Comparison of ENCODE assay signal across 21 cellular contexts in the genomic region with DNA sequence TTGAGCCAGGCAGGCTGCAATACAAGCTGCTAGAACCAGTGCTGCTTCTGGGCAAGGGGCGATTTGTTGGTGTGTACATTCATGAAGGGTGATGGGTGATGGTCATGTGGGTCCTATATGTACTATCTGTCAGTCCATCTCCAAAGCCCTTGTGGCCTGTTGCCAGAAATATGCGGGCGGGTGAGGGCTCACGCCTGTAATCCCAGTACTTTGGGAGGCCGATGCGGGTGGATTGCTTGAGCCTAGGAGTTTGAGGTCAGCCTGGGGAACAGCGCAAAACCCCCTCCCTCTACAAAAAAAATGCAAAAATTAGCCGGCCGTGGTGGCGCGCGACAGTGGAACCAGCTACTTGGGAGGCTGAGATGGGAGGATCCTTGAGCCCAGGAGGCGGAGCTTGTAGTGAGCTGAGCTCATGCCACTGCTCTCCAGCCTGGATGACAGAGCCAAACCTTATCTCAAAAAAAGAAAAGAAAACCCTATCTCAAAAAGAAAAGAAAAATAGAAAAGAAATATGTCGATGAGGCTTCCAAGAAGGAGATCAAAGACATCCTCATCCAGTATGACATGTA.
"Had no signal": no experiment of that assay in that cellular context is flagged by ENCODE, and none has a peak within 500 bp of the region (broad histone marks: within the 10 kb centered on the region; RNA-seq: fewer than 3 reads in every experiment).

No MANE protein-coding gene starts in this region.

- H3K27me3 ChIP-seq: colonic mucosa, esophagus squamous epithelium, gastrocnemius medialis, heart right ventricle, left lung had no signal

- H3K36me3 ChIP-seq: colonic mucosa, esophagus squamous epithelium, gastrocnemius medialis, heart right ventricle, left lung, lower lobe of right lung had no signal

- H3K27ac ChIP-seq: colonic mucosa, epithelial cell of prostate, esophagus squamous epithelium, gastrocnemius medialis, heart right ventricle, left lung, lower lobe of right lung had no signal

- DNase-seq: colonic mucosa; cortex of kidney; effector CD8-positive, alpha-beta T cell; effector memory CD8-positive, alpha-beta T cell; endodermal cell; erythroblast; esophagus squamous epithelium; foreskin fibroblast; foreskin melanocyte; gastrocnemius medialis; glutamatergic neuron; head of caudate nucleus; heart right ventricle; hippocampal formation; left cardiac atrium; left lung; left ventricle myocardium superior; lower lobe of right lung; mesenchymal stem cell; midbrain had no signal

- H3K4me3 ChIP-seq: colonic mucosa, esophagus squamous epithelium, gastrocnemius medialis, heart right ventricle, left lung, lower lobe of right lung had no signal

- H3K9me3 ChIP-seq: colonic mucosa, esophagus squamous epithelium, gastrocnemius medialis, heart right ventricle, left lung, lower lobe of right lung had no signal

- H3K4me1 ChIP-seq: colonic mucosa, esophagus squamous epithelium, gastrocnemius medialis, heart right ventricle, left lung, lower lobe of right lung had no signal
